ENCODE assay signal across 1 cellular context in the genomic region with DNA sequence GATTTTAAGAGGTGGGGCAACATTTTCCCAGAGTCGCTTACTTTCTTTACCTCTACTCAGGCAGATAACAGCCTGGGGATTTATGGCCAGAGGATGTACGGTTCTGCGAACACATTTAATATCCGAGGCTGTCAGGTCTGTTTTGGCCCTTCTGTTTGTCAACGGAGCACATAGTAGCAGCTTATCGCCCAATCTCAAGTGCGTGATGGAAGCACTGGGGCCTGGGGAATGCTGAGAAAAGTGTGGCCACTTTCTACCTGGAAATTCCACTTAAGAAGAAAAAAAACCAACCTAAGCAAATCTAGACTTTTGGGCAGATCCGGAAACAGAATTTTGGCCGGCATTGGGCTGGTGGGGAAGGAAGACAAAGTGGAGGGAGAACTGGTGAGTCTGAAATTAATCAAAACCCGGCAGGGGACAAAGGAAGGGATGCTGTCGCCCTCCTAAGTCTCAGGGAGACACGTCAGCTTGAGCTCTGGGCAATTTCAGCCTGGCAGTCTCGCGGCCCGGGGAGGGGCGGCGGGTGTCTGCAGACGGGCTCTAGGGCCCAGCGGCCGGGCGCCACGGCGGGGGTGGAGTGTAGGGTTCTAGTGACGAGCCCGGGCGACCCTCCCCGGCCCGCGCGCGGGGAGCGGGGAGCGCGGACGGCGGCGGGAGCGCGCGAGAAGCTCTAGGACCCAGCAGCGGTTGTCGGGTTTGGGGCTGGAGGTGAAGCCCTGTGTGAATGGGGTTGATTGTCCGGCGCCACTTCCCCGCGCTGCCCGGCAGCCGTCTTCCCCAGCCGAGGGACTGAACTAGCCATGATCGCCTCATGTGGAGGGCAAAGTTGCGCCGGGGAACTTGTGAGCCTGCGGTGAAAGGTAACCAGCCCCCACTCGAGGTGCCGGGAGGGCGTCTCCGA.
A peak's percentile ranks its signal among the peaks of the same experiment; 100 is the strongest.
TF ChIP-seq lines count a peak whose summit lies in the region.

A gene with protein sequence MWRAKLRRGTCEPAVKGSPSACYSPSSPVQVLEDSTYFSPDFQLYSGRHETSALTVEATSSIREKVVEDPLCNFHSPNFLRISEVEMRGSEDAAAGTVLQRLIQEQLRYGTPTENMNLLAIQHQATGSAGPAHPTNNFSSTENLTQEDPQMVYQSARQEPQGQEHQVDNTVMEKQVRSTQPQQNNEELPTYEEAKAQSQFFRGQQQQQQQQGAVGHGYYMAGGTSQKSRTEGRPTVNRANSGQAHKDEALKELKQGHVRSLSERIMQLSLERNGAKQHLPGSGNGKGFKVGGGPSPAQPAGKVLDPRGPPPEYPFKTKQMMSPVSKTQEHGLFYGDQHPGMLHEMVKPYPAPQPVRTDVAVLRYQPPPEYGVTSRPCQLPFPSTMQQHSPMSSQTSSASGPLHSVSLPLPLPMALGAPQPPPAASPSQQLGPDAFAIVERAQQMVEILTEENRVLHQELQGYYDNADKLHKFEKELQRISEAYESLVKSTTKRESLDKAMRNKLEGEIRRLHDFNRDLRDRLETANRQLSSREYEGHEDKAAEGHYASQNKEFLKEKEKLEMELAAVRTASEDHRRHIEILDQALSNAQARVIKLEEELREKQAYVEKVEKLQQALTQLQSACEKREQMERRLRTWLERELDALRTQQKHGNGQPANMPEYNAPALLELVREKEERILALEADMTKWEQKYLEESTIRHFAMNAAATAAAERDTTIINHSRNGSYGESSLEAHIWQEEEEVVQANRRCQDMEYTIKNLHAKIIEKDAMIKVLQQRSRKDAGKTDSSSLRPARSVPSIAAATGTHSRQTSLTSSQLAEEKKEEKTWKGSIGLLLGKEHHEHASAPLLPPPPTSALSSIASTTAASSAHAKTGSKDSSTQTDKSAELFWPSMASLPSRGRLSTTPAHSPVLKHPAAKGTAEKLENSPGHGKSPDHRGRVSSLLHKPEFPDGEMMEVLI (plus strand): TSS at position 656 of the 901 bp plus-strand sequence. CDS start 156 bp downstream, at position 812.

TF ChIP-seq in WTC11, 78 proteins besides CTCF, POLR2A, EP300 and RAD21 (continued from another document):
- TF ChIP-seq, protein P1, sequence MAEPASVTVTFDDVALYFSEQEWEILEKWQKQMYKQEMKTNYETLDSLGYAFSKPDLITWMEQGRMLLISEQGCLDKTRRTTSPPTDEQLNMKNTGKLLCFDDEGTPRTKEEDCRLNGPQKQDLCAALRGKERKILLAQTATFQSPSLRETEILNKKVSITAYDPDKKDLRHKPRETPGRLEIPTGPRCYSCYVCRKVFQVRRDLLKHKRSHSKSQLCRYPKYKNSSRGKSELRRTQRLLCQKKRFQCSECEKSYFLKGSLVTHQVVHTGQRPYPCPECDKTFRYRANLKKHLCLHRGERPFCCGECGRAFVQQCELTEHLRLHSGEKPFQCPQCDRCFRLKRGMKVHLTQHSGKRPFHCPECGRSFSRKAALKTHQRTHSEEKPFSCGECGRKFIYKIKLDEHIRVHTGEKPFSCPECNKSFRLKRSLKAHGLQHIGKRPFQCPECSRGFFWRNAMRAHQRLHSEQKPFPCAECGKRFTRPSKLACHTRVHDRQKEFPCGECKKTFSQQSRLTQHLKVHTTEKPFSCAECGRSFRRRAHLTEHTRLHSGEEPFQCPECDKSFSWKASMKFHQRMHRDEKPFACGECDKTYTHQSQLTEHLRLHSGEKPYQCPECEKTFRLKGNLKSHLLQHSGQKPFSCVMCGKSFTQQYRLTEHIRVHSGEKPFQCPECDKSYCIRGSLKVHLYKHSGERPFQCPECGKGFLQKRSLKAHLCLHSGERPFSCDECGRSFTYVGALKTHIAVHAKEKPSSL (CRISPR knock-in tag; conservative IDR thresholded peaks at IDR 0.05) = no peak
- TF ChIP-seq IRF2 (CRISPR knock-in tag; IDR thresholded peaks at IDR 0.05; ENCODE audit: borderline replicate concordance, low read depth) (no peak), NR3C1 (CRISPR knock-in tag; conservative IDR thresholded peaks at IDR 0.05; ENCODE audit: low read depth) (no peak), ELF4 (CRISPR knock-in tag; IDR thresholded peaks at IDR 0.05; ENCODE audit: low read depth) (0 out of 2 replicates have a peak, but pooled peaks have one; percentile 47), OVOL2 (CRISPR knock-in tag; IDR thresholded peaks at IDR 0.05; ENCODE audit: borderline replicate concordance) (no peak), NFE2L1 (CRISPR knock-in tag; IDR thresholded peaks at IDR 0.05) (0 out of 2 replicates have a peak, but pooled peaks have one; percentile 50), ZNF423 (CRISPR knock-in tag; IDR thresholded peaks at IDR 0.05) (no peak), HMGA2 (CRISPR knock-in tag; IDR thresholded peaks at IDR 0.05) (no peak), SMAD4 (CRISPR knock-in tag; IDR thresholded peaks at IDR 0.05) (no peak), ATF1 (CRISPR knock-in tag; IDR thresholded peaks at IDR 0.05) (no peak), ZNF138 (CRISPR knock-in tag; conservative IDR thresholded peaks at IDR 0.05) (no peak), NFATC4 (CRISPR knock-in tag; IDR thresholded peaks at IDR 0.05) (no peak), RELA (CRISPR knock-in tag; IDR thresholded peaks at IDR 0.05; ENCODE audit: borderline replicate concordance) (no peak), NFYB (CRISPR knock-in tag; conservative IDR thresholded peaks at IDR 0.05; ENCODE audit: low read depth) (no peak), SP1 (CRISPR knock-in tag; conservative IDR thresholded peaks at IDR 0.05) (peak; percentile 78), RORB (CRISPR knock-in tag; IDR thresholded peaks at IDR 0.05) (no peak), MXD4 (CRISPR knock-in tag; IDR thresholded peaks at IDR 0.05; ENCODE audit: borderline replicate concordance) (no peak), PRRX2 (CRISPR knock-in tag; IDR thresholded peaks at IDR 0.05) (no peak), CREB1 (CRISPR knock-in tag; IDR thresholded peaks at IDR 0.05) (peak; percentile 29; the same call in 1 of the 2 replicates), ZNF263 (CRISPR knock-in tag; IDR thresholded peaks at IDR 0.05; ENCODE audit: low read depth) (no peak), GTF2I (CRISPR knock-in tag; conservative IDR thresholded peaks at IDR 0.05) (no peak), SMAD3 (CRISPR knock-in tag; IDR thresholded peaks at IDR 0.05; ENCODE audit: borderline replicate concordance) (no peak), SOX15 (CRISPR knock-in tag; IDR thresholded peaks at IDR 0.05) (no peak), TEAD1 (CRISPR knock-in tag; IDR thresholded peaks at IDR 0.05) (no peak), ZNF232 (CRISPR knock-in tag; IDR thresholded peaks at IDR 0.05) (no peak), EMX1 (CRISPR knock-in tag; IDR thresholded peaks at IDR 0.05) (no peak)
- TF ChIP-seq, protein P2, sequence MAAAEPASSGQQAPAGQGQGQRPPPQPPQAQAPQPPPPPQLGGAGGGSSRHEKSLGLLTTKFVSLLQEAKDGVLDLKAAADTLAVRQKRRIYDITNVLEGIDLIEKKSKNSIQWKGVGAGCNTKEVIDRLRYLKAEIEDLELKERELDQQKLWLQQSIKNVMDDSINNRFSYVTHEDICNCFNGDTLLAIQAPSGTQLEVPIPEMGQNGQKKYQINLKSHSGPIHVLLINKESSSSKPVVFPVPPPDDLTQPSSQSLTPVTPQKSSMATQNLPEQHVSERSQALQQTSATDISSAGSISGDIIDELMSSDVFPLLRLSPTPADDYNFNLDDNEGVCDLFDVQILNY (CRISPR knock-in tag; IDR thresholded peaks at IDR 0.05) = no peak; the same call in 1 of the 2 replicates
- TF ChIP-seq, protein P3, sequence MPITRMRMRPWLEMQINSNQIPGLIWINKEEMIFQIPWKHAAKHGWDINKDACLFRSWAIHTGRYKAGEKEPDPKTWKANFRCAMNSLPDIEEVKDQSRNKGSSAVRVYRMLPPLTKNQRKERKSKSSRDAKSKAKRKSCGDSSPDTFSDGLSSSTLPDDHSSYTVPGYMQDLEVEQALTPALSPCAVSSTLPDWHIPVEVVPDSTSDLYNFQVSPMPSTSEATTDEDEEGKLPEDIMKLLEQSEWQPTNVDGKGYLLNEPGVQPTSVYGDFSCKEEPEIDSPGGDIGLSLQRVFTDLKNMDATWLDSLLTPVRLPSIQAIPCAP (CRISPR knock-in tag; IDR thresholded peaks at IDR 0.05) = no peak
- TF ChIP-seq, protein P4, sequence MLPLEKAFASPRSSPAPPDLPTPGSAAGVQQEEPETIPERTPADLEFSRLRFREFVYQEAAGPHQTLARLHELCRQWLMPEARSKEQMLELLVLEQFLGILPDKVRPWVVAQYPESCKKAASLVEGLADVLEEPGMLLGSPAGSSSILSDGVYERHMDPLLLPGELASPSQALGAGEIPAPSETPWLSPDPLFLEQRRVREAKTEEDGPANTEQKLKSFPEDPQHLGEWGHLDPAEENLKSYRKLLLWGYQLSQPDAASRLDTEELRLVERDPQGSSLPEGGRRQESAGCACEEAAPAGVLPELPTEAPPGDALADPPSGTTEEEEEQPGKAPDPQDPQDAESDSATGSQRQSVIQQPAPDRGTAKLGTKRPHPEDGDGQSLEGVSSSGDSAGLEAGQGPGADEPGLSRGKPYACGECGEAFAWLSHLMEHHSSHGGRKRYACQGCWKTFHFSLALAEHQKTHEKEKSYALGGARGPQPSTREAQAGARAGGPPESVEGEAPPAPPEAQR (CRISPR knock-in tag; IDR thresholded peaks at IDR 0.05) = no peak
- TF ChIP-seq, protein P5, sequence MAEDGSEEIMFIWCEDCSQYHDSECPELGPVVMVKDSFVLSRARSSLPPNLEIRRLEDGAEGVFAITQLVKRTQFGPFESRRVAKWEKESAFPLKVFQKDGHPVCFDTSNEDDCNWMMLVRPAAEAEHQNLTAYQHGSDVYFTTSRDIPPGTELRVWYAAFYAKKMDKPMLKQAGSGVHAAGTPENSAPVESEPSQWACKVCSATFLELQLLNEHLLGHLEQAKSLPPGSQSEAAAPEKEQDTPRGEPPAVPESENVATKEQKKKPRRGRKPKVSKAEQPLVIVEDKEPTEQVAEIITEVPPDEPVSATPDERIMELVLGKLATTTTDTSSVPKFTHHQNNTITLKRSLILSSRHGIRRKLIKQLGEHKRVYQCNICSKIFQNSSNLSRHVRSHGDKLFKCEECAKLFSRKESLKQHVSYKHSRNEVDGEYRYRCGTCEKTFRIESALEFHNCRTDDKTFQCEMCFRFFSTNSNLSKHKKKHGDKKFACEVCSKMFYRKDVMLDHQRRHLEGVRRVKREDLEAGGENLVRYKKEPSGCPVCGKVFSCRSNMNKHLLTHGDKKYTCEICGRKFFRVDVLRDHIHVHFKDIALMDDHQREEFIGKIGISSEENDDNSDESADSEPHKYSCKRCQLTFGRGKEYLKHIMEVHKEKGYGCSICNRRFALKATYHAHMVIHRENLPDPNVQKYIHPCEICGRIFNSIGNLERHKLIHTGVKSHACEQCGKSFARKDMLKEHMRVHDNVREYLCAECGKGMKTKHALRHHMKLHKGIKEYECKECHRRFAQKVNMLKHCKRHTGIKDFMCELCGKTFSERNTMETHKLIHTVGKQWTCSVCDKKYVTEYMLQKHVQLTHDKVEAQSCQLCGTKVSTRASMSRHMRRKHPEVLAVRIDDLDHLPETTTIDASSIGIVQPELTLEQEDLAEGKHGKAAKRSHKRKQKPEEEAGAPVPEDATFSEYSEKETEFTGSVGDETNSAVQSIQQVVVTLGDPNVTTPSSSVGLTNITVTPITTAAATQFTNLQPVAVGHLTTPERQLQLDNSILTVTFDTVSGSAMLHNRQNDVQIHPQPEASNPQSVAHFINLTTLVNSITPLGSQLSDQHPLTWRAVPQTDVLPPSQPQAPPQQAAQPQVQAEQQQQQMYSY (CRISPR knock-in tag; IDR thresholded peaks at IDR 0.05) = peak; percentile 96
- TF ChIP-seq, protein P6, sequence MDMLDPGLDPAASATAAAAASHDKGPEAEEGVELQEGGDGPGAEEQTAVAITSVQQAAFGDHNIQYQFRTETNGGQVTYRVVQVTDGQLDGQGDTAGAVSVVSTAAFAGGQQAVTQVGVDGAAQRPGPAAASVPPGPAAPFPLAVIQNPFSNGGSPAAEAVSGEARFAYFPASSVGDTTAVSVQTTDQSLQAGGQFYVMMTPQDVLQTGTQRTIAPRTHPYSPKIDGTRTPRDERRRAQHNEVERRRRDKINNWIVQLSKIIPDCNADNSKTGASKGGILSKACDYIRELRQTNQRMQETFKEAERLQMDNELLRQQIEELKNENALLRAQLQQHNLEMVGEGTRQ (CRISPR knock-in tag; IDR thresholded peaks at IDR 0.05) = peak; percentile 33; the same call in 1 of the 2 replicates
- TF ChIP-seq, protein P7, sequence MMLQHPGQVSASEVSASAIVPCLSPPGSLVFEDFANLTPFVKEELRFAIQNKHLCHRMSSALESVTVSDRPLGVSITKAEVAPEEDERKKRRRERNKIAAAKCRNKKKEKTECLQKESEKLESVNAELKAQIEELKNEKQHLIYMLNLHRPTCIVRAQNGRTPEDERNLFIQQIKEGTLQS (CRISPR knock-in tag; conservative IDR thresholded peaks at IDR 0.05) = no peak
- TF ChIP-seq, protein P8, sequence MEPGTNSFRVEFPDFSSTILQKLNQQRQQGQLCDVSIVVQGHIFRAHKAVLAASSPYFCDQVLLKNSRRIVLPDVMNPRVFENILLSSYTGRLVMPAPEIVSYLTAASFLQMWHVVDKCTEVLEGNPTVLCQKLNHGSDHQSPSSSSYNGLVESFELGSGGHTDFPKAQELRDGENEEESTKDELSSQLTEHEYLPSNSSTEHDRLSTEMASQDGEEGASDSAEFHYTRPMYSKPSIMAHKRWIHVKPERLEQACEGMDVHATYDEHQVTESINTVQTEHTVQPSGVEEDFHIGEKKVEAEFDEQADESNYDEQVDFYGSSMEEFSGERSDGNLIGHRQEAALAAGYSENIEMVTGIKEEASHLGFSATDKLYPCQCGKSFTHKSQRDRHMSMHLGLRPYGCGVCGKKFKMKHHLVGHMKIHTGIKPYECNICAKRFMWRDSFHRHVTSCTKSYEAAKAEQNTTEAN (CRISPR knock-in tag; IDR thresholded peaks at IDR 0.05) = peak; percentile 86; the same call in 1 of the 2 replicates
- TF ChIP-seq, protein P9, sequence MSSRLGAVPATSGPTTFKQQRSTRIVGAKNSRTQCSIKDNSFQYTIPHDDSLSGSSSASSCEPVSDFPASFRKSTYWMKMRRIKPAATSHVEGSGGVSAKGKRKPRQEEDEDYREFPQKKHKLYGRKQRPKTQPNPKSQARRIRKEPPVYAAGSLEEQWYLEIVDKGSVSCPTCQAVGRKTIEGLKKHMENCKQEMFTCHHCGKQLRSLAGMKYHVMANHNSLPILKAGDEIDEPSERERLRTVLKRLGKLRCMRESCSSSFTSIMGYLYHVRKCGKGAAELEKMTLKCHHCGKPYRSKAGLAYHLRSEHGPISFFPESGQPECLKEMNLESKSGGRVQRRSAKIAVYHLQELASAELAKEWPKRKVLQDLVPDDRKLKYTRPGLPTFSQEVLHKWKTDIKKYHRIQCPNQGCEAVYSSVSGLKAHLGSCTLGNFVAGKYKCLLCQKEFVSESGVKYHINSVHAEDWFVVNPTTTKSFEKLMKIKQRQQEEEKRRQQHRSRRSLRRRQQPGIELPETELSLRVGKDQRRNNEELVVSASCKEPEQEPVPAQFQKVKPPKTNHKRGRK (CRISPR knock-in tag; IDR thresholded peaks at IDR 0.05; ENCODE audit: borderline replicate concordance) = no peak
